In the genomic region with DNA sequence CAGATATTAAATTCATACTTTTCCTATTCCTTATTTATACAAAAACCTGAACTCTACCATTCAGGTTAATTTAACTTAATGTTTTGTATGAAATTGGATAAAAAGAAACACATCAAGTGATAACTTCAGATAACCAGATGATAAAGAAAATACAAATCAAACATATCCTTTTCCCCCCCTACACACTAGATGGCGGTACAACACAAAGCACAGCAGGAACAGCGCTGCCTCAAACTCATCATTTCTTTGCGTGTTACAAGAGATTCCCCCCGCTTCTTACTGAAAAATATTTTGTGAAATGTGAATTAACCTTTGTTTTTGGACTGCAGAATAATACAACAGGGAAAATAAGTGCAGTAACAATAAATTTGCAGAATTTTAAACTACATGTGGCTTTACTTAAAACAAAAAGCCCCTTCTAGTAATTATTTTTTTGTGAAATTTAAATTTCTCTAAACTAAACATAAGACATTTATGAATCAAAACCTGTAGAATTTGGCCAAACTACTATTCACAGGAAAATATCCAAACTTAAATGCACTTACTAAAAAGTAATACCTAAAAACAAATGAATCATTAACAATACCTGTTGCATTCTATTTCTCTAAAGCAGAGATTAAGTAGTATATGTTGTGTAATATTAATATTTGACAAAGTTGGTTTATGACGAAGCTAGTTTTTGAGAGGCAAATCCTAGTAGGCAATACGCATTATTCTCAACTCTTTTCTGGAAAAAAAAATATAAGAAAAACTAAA, we compare ENCODE assay signal across 8 cellular contexts.
DNase-seq lines count a peak whose midpoint lies in the region; ATAC-seq and TF ChIP-seq lines count a peak whose summit lies in the region.

No MANE protein-coding gene starts in this region.

- peak; percentile 62 for TF ChIP-seq CTCF in GM20000 (IDR thresholded peaks at IDR 0.05; ENCODE audit: extremely low read depth, missing control alignments)
- peak; percentile 96 for TF ChIP-seq CTCF in brain (conservative IDR thresholded peaks at IDR 0.05)

- DNase-seq in DMS79 treated with DMSO at 0.1 percent for 48 hours (lab: John Stamatoyannopoulos, UW) (peak; percentile 67), GM20000 (ENCODE audit: low spot score) (peak; percentile 57), M059J (ENCODE audit: low read depth) (peak; percentile 70), SHP77 treated with DMSO at 0.1 percent for 48 hours (lab: John Stamatoyannopoulos, UW) (peak; percentile 41), iris pigment epithelial cell (ENCODE audit: low read depth) (peak; percentile 76)
- peak; percentile 20 to 37 for DNase-seq in stimulated activated CD4-positive, alpha-beta T cell treated with anti-CD3 and anti-CD28 coated beads, Interleukin-2, amount 100 ng/mL, for 24 hours

- no peak overlapping the region for H3K4me3 Mint-ChIP-seq in brain

- peaks cover 10% of the 10 kb centered on the region for H3K4me1 Mint-ChIP-seq in brain

- no peak overlapping the region for H3K27ac Mint-ChIP-seq in brain

- H3K27me3 Mint-ChIP-seq in brain = no peaks in the 10 kb centered on the region

- peaks cover 13% of the 10 kb centered on the region for H3K36me3 Mint-ChIP-seq in brain

- no peak for ATAC-seq in HG03280 (IDR thresholded peaks at IDR 0.05; ENCODE audit: unreplicated experiment)

- H3K9me3 Mint-ChIP-seq in brain = no peaks in the 10 kb centered on the region
